In the genomic region with DNA sequence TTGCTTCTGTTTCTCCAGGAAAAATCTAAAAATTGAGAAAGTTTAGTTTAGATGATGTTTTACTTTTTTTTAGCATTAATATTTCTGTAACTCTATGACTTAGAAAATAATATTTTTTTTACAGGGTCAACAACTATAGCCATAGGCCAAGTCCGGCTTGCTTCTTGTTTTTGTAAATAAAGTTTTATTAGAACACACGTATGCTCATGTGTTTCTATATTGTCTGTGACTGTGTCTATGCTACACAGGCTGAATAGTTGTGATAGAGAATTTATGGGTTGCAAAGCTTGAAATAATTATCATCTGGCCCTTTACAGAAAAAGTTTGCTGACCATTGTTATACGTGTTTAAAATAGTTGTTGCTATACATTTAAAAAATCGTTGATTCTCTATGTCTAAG, we compare ENCODE assay signal across 7 cellular contexts.
"Had no signal": no experiment of that assay in that cellular context is flagged by ENCODE, and none has a peak within 500 bp of the region (broad histone marks: within the 10 kb centered on the region; RNA-seq: fewer than 3 reads in every experiment).

No MANE protein-coding gene starts in this region.

- FAIRE-seq: G401.6, GM12891, GM12892, GM18507, GM19239 had no signal

- DNase-seq: GDM1, GF-D8 had no signal
